ENCODE assay signal across 23 cellular contexts in genomic region chr2:10423400-10423774, GRCh38.
"Had no signal": no experiment of that assay in that cellular context is flagged by ENCODE, and none has a peak within 500 bp of the region (broad histone marks: within the 10 kb centered on the region; RNA-seq: fewer than 3 reads in every experiment).

No MANE protein-coding gene starts in this region.

- H2AFZ ChIP-seq: parathyroid adenoma had no signal

- H3K27ac ChIP-seq: esophagus squamous epithelium, lower lobe of right lung, parathyroid adenoma, right lobe of liver, testis, tibial artery had no signal

- H3K9ac ChIP-seq: parathyroid adenoma had no signal

- H3K9me3 ChIP-seq: esophagus squamous epithelium, lower lobe of right lung, right lobe of liver, testis, tibial artery had no signal

- H3K4me1 ChIP-seq: esophagus squamous epithelium, lower lobe of right lung, parathyroid adenoma, right lobe of liver, testis, tibial artery had no signal

- ATAC-seq: effector memory CD8-positive, alpha-beta T cell; left ventricle myocardium superior; lower lobe of right lung; natural killer cell treated with Interleukin-12 subunit alpha and Interleukin-12 subunit beta and Interleukin-15 and Interleukin-18, amount 100 ng/mL, for 72 hours; right lobe of liver had no signal

- H3K27me3 ChIP-seq: esophagus squamous epithelium, right lobe of liver, testis, tibial artery had no signal

- H3K4me3 ChIP-seq: esophagus squamous epithelium, lower lobe of right lung, right lobe of liver, testis, tibial artery had no signal

- DNase-seq: cortex of kidney; effector memory CD8-positive, alpha-beta T cell; erythroblast; esophagus squamous epithelium; foreskin melanocyte; glutamatergic neuron; hypothalamus; immature natural killer cell; left ventricle myocardium superior; lower lobe of right lung; naive B cell; right lobe of liver; small intestine; stimulated activated CD4-positive, alpha-beta T cell treated with anti-CD3 and anti-CD28 coated beads, Interleukin-12 subunit alpha, Interleukin-12 subunit beta, amount 100 ng/mL, for 4 hours; stimulated activated CD4-positive, alpha-beta T cell treated with anti-CD3 and anti-CD28 coated beads, Interleukin-1b, Interleukin-23, amount 100 ng/mL, for 48 hours; stimulated activated CD4-positive, alpha-beta T cell treated with anti-CD3 and anti-CD28 coated beads, Interleukin-4, amount 100 ng/mL, for 1 hour; stimulated activated CD8-positive, alpha-beta memory T cell treated with anti-CD3 and anti-CD28 coated beads, Interleukin-4, amount 100 ng/mL, for 48 hours; stimulated activated naive CD4-positive, alpha-beta T cell; substantia nigra; testis; tibial artery had no signal
